ENCODE assay signal across 15 cellular contexts in the genomic region with DNA sequence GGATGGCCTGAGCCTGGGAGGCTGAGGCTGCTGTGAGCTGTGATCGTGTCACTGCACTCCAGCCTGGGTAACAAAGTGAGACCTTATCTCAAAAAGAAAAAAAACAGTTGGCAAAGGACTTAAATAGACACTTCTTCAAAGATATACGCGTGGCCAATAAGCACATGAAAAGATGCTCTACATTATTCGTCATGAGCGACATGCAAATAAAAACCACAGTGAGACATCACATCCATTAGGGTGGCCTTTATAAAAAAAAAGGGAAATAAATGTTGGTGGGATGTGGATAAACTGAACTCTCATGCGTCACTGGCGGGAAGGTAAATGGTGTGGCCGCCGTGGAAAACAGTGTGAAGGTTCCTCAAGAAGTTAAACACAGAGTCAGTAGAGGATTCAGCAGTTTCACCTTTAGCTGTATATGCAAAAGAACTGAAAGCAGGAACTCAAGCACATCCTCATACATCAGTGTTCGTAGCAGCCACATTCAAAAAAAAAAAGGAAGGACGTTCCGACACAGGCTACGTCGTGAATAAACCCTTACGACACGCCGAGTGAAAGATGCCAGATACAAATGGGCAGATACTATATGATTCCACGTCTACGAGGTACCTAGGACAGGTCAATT. TPM values are rescaled to one million over a fixed set of nuclear protein-coding genes. Genes with fewer than 3 reads are reported as not detected.
DNase-seq lines count a peak whose midpoint lies in the region; ATAC-seq and TF ChIP-seq lines count a peak whose summit lies in the region.
"Had no signal": no experiment of that assay in that cellular context is flagged by ENCODE, and none has a peak within 500 bp of the region (broad histone marks: within the 10 kb centered on the region; RNA-seq: fewer than 3 reads in every experiment).

No MANE protein-coding gene starts in this region.

- POLR2A ChIA-PET in CD8-positive, alpha-beta memory T cell (lab: Charles Lee) = no interaction called here

- no peak for TF ChIP-seq POLR2A in uterus (IDR thresholded peaks at IDR 0.05)

- peaks cover 4% of the 10 kb centered on the region for H3K4me1 Mint-ChIP-seq in T-helper 17 cell
- peaks cover 0 to 3% (median 0%) of the 10 kb centered on the region in 3 donors for H3K4me1 Mint-ChIP-seq in CD8-positive, alpha-beta memory T cell

- ATAC-seq in GM18867 (IDR thresholded peaks at IDR 0.05; ENCODE audit: unreplicated experiment) = peak; percentile 45
- ATAC-seq in T-helper 17 cell = peak; percentile 85
- ATAC-seq: SK-N-SH treated with all-trans-retinoic acid at 6 μM for 48 hours; stimulated activated effector memory CD8-positive, alpha-beta T cell treated with anti-CD3 and anti-CD28 coated beads, Interleukin-12 subunit alpha, Interleukin-12 subunit beta, amount 100 ng/mL, for 72 hours had no signal

- H3K36me3 ChIP-seq in uterus = no peaks in the 10 kb centered on the region
- H3K36me3 ChIP-seq in CD8-positive, alpha-beta memory T cell (ENCODE audit: insufficient read depth, low read length) = no peaks in the 10 kb centered on the region

- no peak for TF ChIP-seq CTCF in uterus (IDR thresholded peaks at IDR 0.05)

- peaks cover 5 to 12% (median 10%) of the 10 kb centered on the region in 5 donors for H3K9me3 Mint-ChIP-seq in CD8-positive, alpha-beta memory T cell
- H3K9me3 Mint-ChIP-seq: stimulated activated effector memory CD8-positive, alpha-beta T cell treated with anti-CD3 and anti-CD28 coated beads, Interleukin-12 subunit alpha, Interleukin-12 subunit beta, amount 100 ng/mL, for 72 hours had no signal

- intact Hi-C loops in uterus (cut with DNase I; ENCODE audit: low total_unique reads) = no loop called here

- H3K36me3 Mint-ChIP-seq in T-helper 17 cell (ENCODE audit: low read depth) = no peaks in the 10 kb centered on the region
- peaks cover 0 to 1% (median 0%) of the 10 kb centered on the region in 3 donors for H3K36me3 Mint-ChIP-seq in CD8-positive, alpha-beta memory T cell

- peak; percentile 90 for DNase-seq in CD1c-positive myeloid dendritic cell (ENCODE audit: extremely low spot score)
- no peak for DNase-seq in T-helper 17 cell
- DNase-seq in medulla oblongata (ENCODE audit: extremely low spot score) = peak; percentile 45
- DNase-seq in central memory CD4-positive, alpha-beta T cell = no peak
- no peak for DNase-seq in activated effector memory CD4-positive, alpha-beta T cell treated with anti-CD3 and anti-CD28 coated beads, Interleukin-2, amount 50 U/mL, for 16 hours
- DNase-seq in uterus = no peak
- DNase-seq in CD8-positive, alpha-beta memory T cell = no peak
- DNase-seq: activated CD4-positive, alpha-beta T cell treated with anti-CD3 and anti-CD28 coated beads for 4 hours; mesendoderm; stimulated activated CD4-positive, alpha-beta T cell treated with anti-CD3 and anti-CD28 coated beads, Interleukin-1b, Interleukin-23, amount 100 ng/mL, for 48 hours had no signal

- no peak overlapping the region for H3K4me3 ChIP-seq in uterus
- no peak overlapping the region for H3K4me3 ChIP-seq in CD8-positive, alpha-beta memory T cell (ENCODE audit: low read length)

- CTCF ChIA-PET in CD8-positive, alpha-beta memory T cell (lab: Charles Lee) = no interaction called here

- H3K27me3 Mint-ChIP-seq in T-helper 17 cell = peaks cover 14% of the 10 kb centered on the region
- peaks cover 41 to 47% of the 10 kb centered on the region in 2 donors for H3K27me3 Mint-ChIP-seq in CD8-positive, alpha-beta memory T cell

- H3K27ac ChIP-seq in uterus = no peak overlapping the region
- H3K27ac ChIP-seq in CD8-positive, alpha-beta memory T cell (ENCODE audit: low read depth, low read length) = no peak overlapping the region
- H3K27ac ChIP-seq: parathyroid adenoma had no signal

- H3K9me3 ChIP-seq in T-helper 17 cell (ENCODE audit: control insufficient read depth, low read length, poor library complexity, severe bottlenecking) = peaks cover 7% of the 10 kb centered on the region
- H3K9me3 ChIP-seq in uterus = peaks cover 0 to 3% of the 10 kb centered on the region in 2 donors
- H3K9me3 ChIP-seq in CD8-positive, alpha-beta memory T cell (ENCODE audit: low read length) = no peaks in the 10 kb centered on the region

- H3K4me1 ChIP-seq in uterus = no peaks in the 10 kb centered on the region
- no peaks in the 10 kb centered on the region for H3K4me1 ChIP-seq in CD8-positive, alpha-beta memory T cell (ENCODE audit: insufficient read depth, low read length)
- H3K4me1 ChIP-seq: parathyroid adenoma had no signal

- no peaks in the 10 kb centered on the region for H3K27me3 ChIP-seq in uterus
- peaks cover 16% of the 10 kb centered on the region for H3K27me3 ChIP-seq in CD8-positive, alpha-beta memory T cell (ENCODE audit: insufficient read depth, low read length, poor library complexity, severe bottlenecking)

- peak overlapping the region; percentile 63 for H3K4me3 Mint-ChIP-seq in T-helper 17 cell
- H3K4me3 Mint-ChIP-seq in CD8-positive, alpha-beta memory T cell = peak overlapping the region in 2 of 7 donors; percentile 31 to 61
- H3K4me3 Mint-ChIP-seq: stimulated activated effector memory CD8-positive, alpha-beta T cell treated with anti-CD3 and anti-CD28 coated beads, Interleukin-12 subunit alpha, Interleukin-12 subunit beta, amount 100 ng/mL, for 72 hours had no signal

- H3K27ac Mint-ChIP-seq in T-helper 17 cell = peak overlapping the region; percentile 32
- H3K27ac Mint-ChIP-seq in CD8-positive, alpha-beta memory T cell = peak overlapping the region in 1 of 8 donors; percentile 48

RNA-seq across cellular contexts. Expression of gene NRARP, which starts 24.5 kb away (rescaled TPM):
- under 1 TPM; 0.42 to 0.91 TPM for total RNA-seq in T-helper 17 cell
- 10 to 100 TPM in 2 of 4 donors, 1 to 10 TPM in 1, under 1 TPM in 1; 0.29 to 16.5 (median 11.4) TPM for total RNA-seq in uterus
- total RNA-seq in CD8-positive, alpha-beta memory T cell = 1 to 10 TPM; 1.9 to 2.3 TPM
- not detected for polyA plus RNA-seq in CD8-positive, alpha-beta memory T cell
- total RNA-seq: M059J had no signal

RNA-seq across cellular contexts. Expression of gene TOR4A, which starts 49.0 kb away (rescaled TPM):
- total RNA-seq in T-helper 17 cell (1 to 10 TPM; 2.1 to 4.0 TPM), uterus (10 to 100 TPM in 3 of 4 donors, 1 to 10 TPM in 1; 2.6 to 12.7 (median 11.5) TPM)
- 1 to 10 TPM; 3.3 to 3.9 TPM for total RNA-seq in CD8-positive, alpha-beta memory T cell
- 1.8 TPM for polyA plus RNA-seq in CD8-positive, alpha-beta memory T cell

Comparison
In these comparisons a context has a peak if more than half of its experiments do, and no peak if none do; other contexts are left out.
1. DNase-seq: peak in CD1c-positive myeloid dendritic cell (single experiment) and medulla oblongata (single experiment); none in T-helper 17 cell (0 of 3), central memory CD4-positive, alpha-beta T cell (single experiment), activated effector memory CD4-positive, alpha-beta T cell treated with anti-CD3 and anti-CD28 coated beads, Interleukin-2, amount 50 U/mL, for 16 hours (single experiment), uterus (0 of 2) and CD8-positive, alpha-beta memory T cell (0 of 5).